ENCODE assay signal across 8 cellular contexts in the genomic region with DNA sequence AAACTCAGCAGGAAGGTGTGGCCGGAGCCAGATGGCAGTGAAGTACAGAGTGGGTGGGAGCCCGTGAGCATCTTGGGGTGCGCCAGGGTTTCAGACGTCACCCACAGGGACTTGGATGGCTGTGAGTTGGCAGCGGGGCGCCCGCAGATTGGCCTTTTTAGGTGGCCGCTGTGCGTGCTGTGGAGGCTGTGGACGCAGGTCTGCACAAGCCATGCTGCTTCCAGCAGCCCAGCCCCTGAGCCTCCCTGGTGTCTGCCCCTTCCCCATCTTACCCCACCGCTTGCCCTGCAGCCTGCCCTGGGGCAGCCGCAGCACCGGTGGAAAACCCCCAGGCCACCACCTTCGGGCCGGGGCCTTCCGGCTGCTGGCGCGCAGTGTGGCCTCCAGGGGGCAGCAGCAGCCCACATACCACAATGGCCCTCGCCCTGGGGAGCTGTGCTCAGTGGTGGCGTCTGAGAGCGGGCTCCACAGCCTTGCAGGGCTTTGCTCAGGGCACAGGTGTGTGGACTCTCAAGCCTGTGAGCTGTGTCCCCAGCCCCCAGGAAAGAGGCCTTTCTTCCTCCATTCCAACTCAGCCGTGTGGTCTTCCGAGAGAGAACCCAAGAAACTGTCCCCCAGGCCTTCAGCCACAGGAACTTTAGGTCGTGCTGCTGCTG. TPM values are rescaled to one million over a fixed set of nuclear protein-coding genes. Genes with fewer than 3 reads are reported as not detected.
DNase-seq lines count a peak whose midpoint lies in the region; ATAC-seq and TF ChIP-seq lines count a peak whose summit lies in the region.

No MANE protein-coding gene starts in this region.

- DNase-seq in COLO829 (ENCODE audit: low spot score) (peak; percentile 76), H9 (peak; percentile 93), NCI-H2107 treated with DMSO at 0.1 percent for 48 hours (lab: John Stamatoyannopoulos, UW; ENCODE audit: unreplicated experiment) (peak; percentile 7), WERI-Rb-1 (peak; percentile 95), brain microvascular endothelial cell (peak; percentile 42), inferior parietal cortex (ENCODE audit: extremely low spot score) (peak; percentile 75)
- DNase-seq in stimulated activated CD4-positive, alpha-beta T cell treated with anti-CD3 and anti-CD28 coated beads, Interleukin-1b, Interleukin-23, amount 100 ng/mL, for 1 hour (ENCODE audit: low read depth in 2 of 2), result peak; percentile 72 to 80

- H3K4me3 ChIP-seq in WERI-Rb-1 (ENCODE audit: low read depth, low read length), result peak overlapping the region; percentile 40
- no peak overlapping the region for H3K4me3 ChIP-seq in brain microvascular endothelial cell (ENCODE audit: low read depth, low read length)

- no peak overlapping the region for H3T11ph ChIP-seq in H9 (ENCODE audit: low read length)

- H3K4me1 ChIP-seq in H9 (ENCODE audit: insufficient read depth, low read length), result no peaks in the 10 kb centered on the region

- H4K5ac ChIP-seq in H9 (ENCODE audit: insufficient read length, low read depth, low read length), result no peak overlapping the region

- H3K23me2 ChIP-seq in H9 (ENCODE audit: insufficient read length, low read depth, low read length, poor library complexity, severe bottlenecking), result no peaks in the 10 kb centered on the region

- H2BK20ac ChIP-seq in H9 (ENCODE audit: low read depth, low read length, poor library complexity, severe bottlenecking), result no peak overlapping the region

- ATAC-seq in HG03025 (IDR thresholded peaks at IDR 0.05; ENCODE audit: low FRiP score, unreplicated experiment), result no peak

- H3K9me3 ChIP-seq in H9 (ENCODE audit: control insufficient read depth, low read depth, low read length) (no peaks in the 10 kb centered on the region), WERI-Rb-1 (ENCODE audit: severe bottlenecking) (no peaks in the 10 kb centered on the region)

- H3K79me1 ChIP-seq in H9 (ENCODE audit: insufficient read depth, low read depth, low read length, poor library complexity, severe bottlenecking), result no peaks in the 10 kb centered on the region

- TF ChIP-seq CTCF in H9 (conservative IDR thresholded peaks at IDR 0.05) (peak; percentile 99), WERI-Rb-1 (IDR thresholded peaks at IDR 0.05; ENCODE audit: low read depth, low read length) (peak; percentile 99), brain microvascular endothelial cell (IDR thresholded peaks at IDR 0.05; ENCODE audit: low read depth, low read length, missing control alignments) (peak; percentile 92)

- in situ Hi-C loops in brain microvascular endothelial cell (cut with HindIII; ENCODE audit: low pct_ligation_motif_present, low sequenced_read_pairs), result loop anchor here (25.0 kb wide), 1 partner anchor 436 kb away; no protein-coding TSS in a partner anchor

- no peaks in the 10 kb centered on the region for H3K27me3 ChIP-seq in H9 (ENCODE audit: insufficient read depth, low read length)
- H3K27me3 ChIP-seq in WERI-Rb-1 (ENCODE audit: insufficient read depth, low read depth, severe bottlenecking), result no peaks in the 10 kb centered on the region
- H3K27me3 ChIP-seq in brain microvascular endothelial cell (replicated peaks), result no peaks in the 10 kb centered on the region

- H3K9me3 Mint-ChIP-seq in H9, result no peaks in the 10 kb centered on the region

- H3K14ac ChIP-seq in H9 (ENCODE audit: insufficient read depth, low read length), result no peak overlapping the region

- H3K27me3 Mint-ChIP-seq in H9 (ENCODE audit: low read depth), result peaks cover 4% of the 10 kb centered on the region

- H3K56ac ChIP-seq in H9 (ENCODE audit: insufficient read length, low read depth, low read length), result no peak overlapping the region

- no peak overlapping the region for H3K4me2 ChIP-seq in H9 (ENCODE audit: insufficient read depth, insufficient read length, low read length)

- H3K9ac ChIP-seq in H9 (ENCODE audit: extremely low read depth, insufficient read length, low read length), result no peak overlapping the region

- H2BK120ac ChIP-seq in H9 (ENCODE audit: low read depth, low read length, poor library complexity, severe bottlenecking), result no peak overlapping the region

- no peak overlapping the region for H4K8ac ChIP-seq in H9 (replicated peaks; ENCODE audit: insufficient read length, low read depth, low read length)

- H3K23ac ChIP-seq in H9 (ENCODE audit: insufficient read length, low read depth, low read length), result no peak overlapping the region

- no peaks in the 10 kb centered on the region for H3K79me2 ChIP-seq in H9 (ENCODE audit: insufficient read depth, low read length)

- H3K4me1 Mint-ChIP-seq in H9, result peaks cover 4 to 10% of the 10 kb centered on the region in 2 experiments

- no CpG with 5 or more reads among the region's 24 CpGs for WGBS in H9 (ENCODE audit: extremely low coverage, insufficient read length, low lambda C conversion rate)

- H4K20me1 ChIP-seq in H9 (ENCODE audit: control insufficient read depth, insufficient read depth, insufficient read length), result no peaks in the 10 kb centered on the region

- no peak overlapping the region for H2BK15ac ChIP-seq in H9 (ENCODE audit: low read depth, low read length)

- H2AK5ac ChIP-seq in H9 (ENCODE audit: insufficient read length, low read length), result no peak overlapping the region

- no peak overlapping the region for H3K4ac ChIP-seq in H9 (ENCODE audit: low read depth, low read length)

- H4K91ac ChIP-seq in H9 (ENCODE audit: insufficient read length, low read depth, low read length), result no peak overlapping the region

- H3K36me3 ChIP-seq in WERI-Rb-1, result no peaks in the 10 kb centered on the region; the same call in 1 of the 2 replicates
- no peaks in the 10 kb centered on the region for H3K36me3 ChIP-seq in brain microvascular endothelial cell (replicated peaks)

- H3K4me3 Mint-ChIP-seq in H9, result no peak overlapping the region

- no peak overlapping the region for H3K18ac ChIP-seq in H9 (ENCODE audit: insufficient read length, low read depth, low read length)

- no peaks in the 10 kb centered on the region for H3K36me3 Mint-ChIP-seq in H9 (ENCODE audit: insufficient read depth in 1 of 3, low read depth in 3 of 3)

- no peak overlapping the region for H2AFZ ChIP-seq in H9 (ENCODE audit: low read length)

- H2BK12ac ChIP-seq in H9 (ENCODE audit: insufficient read length, low read depth, low read length), result no peak overlapping the region

- no peak overlapping the region for H2BK5ac ChIP-seq in H9 (ENCODE audit: insufficient read length, low read length)

- H3K27ac Mint-ChIP-seq in H9, result peak overlapping the region in 1 of 3 experiments; percentile 83; a peak in 1 of 7 replicates

- H3K27ac ChIP-seq in H9 (ENCODE audit: insufficient read length, low read depth, low read length) (no peak overlapping the region), WERI-Rb-1 (peak overlapping the region; percentile 87), brain microvascular endothelial cell (no peak overlapping the region)

RNA-seq across cellular contexts. Expression of a gene that starts 11.8 kb away (rescaled TPM):
- total RNA-seq in H9 (2021), result 14.8 and 17.1 TPM in 2 replicates

RNA-seq across cellular contexts. Expression of a gene that starts 49.6 kb away (rescaled TPM):
- 20.5 and 20.8 TPM in 2 replicates for total RNA-seq in H9 (2021)

Comparison
In these comparisons a context has a peak if more than half of its experiments do, and no peak if none do; other contexts are left out.
1. DNase-seq: peak in every context shown above with its lines; median percentile 95 in WERI-Rb-1; 93 in H9; 76 in COLO829; 76 in stimulated activated CD4-positive, alpha-beta T cell treated with anti-CD3 and anti-CD28 coated beads, Interleukin-1b, Interleukin-23, amount 100 ng/mL, for 1 hour; 75 in inferior parietal cortex; 42 in brain microvascular endothelial cell; 7 in NCI-H2107 treated with DMSO at 0.1 percent for 48 hours.